In genomic region chr2:96970248-96970875, GRCh38 we compare ENCODE assay signal across 12 cellular contexts. TPM values are rescaled to one million over a fixed set of nuclear protein-coding genes. Genes with fewer than 3 reads are reported as not detected.
DNase-seq lines count a peak whose midpoint lies in the region; ATAC-seq and TF ChIP-seq lines count a peak whose summit lies in the region.
"Had no signal": no experiment of that assay in that cellular context is flagged by ENCODE, and none has a peak within 500 bp of the region (broad histone marks: within the 10 kb centered on the region; RNA-seq: fewer than 3 reads in every experiment).

No MANE protein-coding gene starts in this region.

- peak; percentile 15 to 37 for ATAC-seq in right cardiac atrium
- ATAC-seq in upper lobe of right lung, result peak; percentile 80
- no peak for ATAC-seq in GM18505 (IDR thresholded peaks at IDR 0.05; ENCODE audit: unreplicated experiment)
- ATAC-seq: activated T-cell treated with anti-CD3 and anti-CD28 coated beads, Interleukin-2, amount 50 U/mL, for 4 hours had no signal

- H3K27me3 ChIP-seq in right cardiac atrium (ENCODE audit: control insufficient read depth, insufficient read depth) (no peaks in the 10 kb centered on the region), left ventricle myocardium inferior (ENCODE audit: low read depth) (peaks cover 32% of the 10 kb centered on the region), layer of hippocampus (ENCODE audit: control insufficient read depth, insufficient read depth, low read length) (no peaks in the 10 kb centered on the region), upper lobe of right lung (no peaks in the 10 kb centered on the region)

- no peak overlapping the region for H3K4me3 Mint-ChIP-seq in immature natural killer cell
- H3K4me3 Mint-ChIP-seq: activated T-cell treated with anti-CD3 and anti-CD28 coated beads, Interleukin-2, amount 50 U/mL, for 4 hours had no signal

- intact Hi-C loops in right cardiac atrium (cut with DNase I), result no loop called here
- intact Hi-C loops in left ventricle myocardium inferior (cut with micrococcal nuclease), result no loop called here
- intact Hi-C loops in upper lobe of right lung (cut with DNase I), result no loop called here

- 37% methylated on average over 11 of the region's 11 CpGs for WGBS in right cardiac atrium

- H3K4me3 ChIP-seq in right cardiac atrium (ENCODE audit: low read length) (no peak overlapping the region), left ventricle myocardium inferior (no peak overlapping the region), upper lobe of right lung (no peak overlapping the region)
- H3K4me3 ChIP-seq: GM23248, smooth muscle cell had no signal

- no peak for TF ChIP-seq POLR2A in GM18505 (IDR thresholded peaks at IDR 0.05; ENCODE audit: borderline replicate concordance, extremely low read depth, insufficient read depth, insufficient read length)

- no peaks in the 10 kb centered on the region for H3K36me3 Mint-ChIP-seq in immature natural killer cell

- H3K27ac Mint-ChIP-seq in immature natural killer cell, result peak overlapping the region in 1 of 6 donors; percentile 58

- no peaks in the 10 kb centered on the region for H3K9me3 ChIP-seq in right cardiac atrium (ENCODE audit: control insufficient read depth, low read length)
- no peaks in the 10 kb centered on the region for H3K9me3 ChIP-seq in left ventricle myocardium inferior (replicated peaks)
- H3K9me3 ChIP-seq in upper lobe of right lung, result no peaks in the 10 kb centered on the region

- no peaks in the 10 kb centered on the region for H3K4me1 Mint-ChIP-seq in immature natural killer cell

- peaks cover 0 to 12% (median 3%) of the 10 kb centered on the region in 3 donors for H3K27me3 Mint-ChIP-seq in immature natural killer cell (ENCODE audit: low read depth in 3 of 3)

- TF ChIP-seq CTCF in left ventricle myocardium inferior (IDR thresholded peaks at IDR 0.05; ENCODE audit: borderline replicate concordance) (no peak), upper lobe of right lung (IDR thresholded peaks at IDR 0.05) (no peak)

- no peak overlapping the region for H3K27ac ChIP-seq in right cardiac atrium (ENCODE audit: low read length)
- no peak overlapping the region for H3K27ac ChIP-seq in left ventricle myocardium inferior (replicated peaks)
- H3K27ac ChIP-seq in layer of hippocampus (ENCODE audit: low read depth, low read length), result peak overlapping the region; percentile 63
- H3K27ac ChIP-seq in upper lobe of right lung, result peak overlapping the region; percentile 70
- H3K27ac ChIP-seq: GM23248 had no signal

- H3K36me3 ChIP-seq in left ventricle myocardium inferior (no peaks in the 10 kb centered on the region), upper lobe of right lung (no peaks in the 10 kb centered on the region)

- DNase-seq in right cardiac atrium, result no peak
- no peak for DNase-seq in left ventricle myocardium inferior
- DNase-seq in SW480 (ENCODE audit: low spot score), result peak; percentile 84
- DNase-seq in upper lobe of right lung, result peak; percentile 84
- no peak for DNase-seq in immature natural killer cell
- DNase-seq in effector CD4-positive, alpha-beta T cell, result no peak
- DNase-seq: activated T-cell treated with anti-CD3 and anti-CD28 coated beads, Interleukin-2, amount 50 U/mL, for 4 hours; GM23248; NCI-H1930 had no signal

- no peaks in the 10 kb centered on the region for H3K9me3 Mint-ChIP-seq in immature natural killer cell
- H3K9me3 Mint-ChIP-seq: activated T-cell treated with anti-CD3 and anti-CD28 coated beads, Interleukin-2, amount 50 U/mL, for 4 hours had no signal

- H3K4me1 ChIP-seq in right cardiac atrium (ENCODE audit: control insufficient read depth, insufficient read depth, low read length) (no peaks in the 10 kb centered on the region), left ventricle myocardium inferior (no peaks in the 10 kb centered on the region), upper lobe of right lung (peaks cover 5% of the 10 kb centered on the region)

RNA-seq across cellular contexts. Expression of gene FAM178B, which starts 16.0 kb away (rescaled TPM):
- total RNA-seq in right cardiac atrium (under 1 TPM in 2 of 4 donors, not detected in 2; 0.49 to 0.85 TPM), left ventricle myocardium inferior (0.82 TPM), upper lobe of right lung (0.67 TPM)
- polyA plus RNA-seq in right cardiac atrium (0.86 TPM), immature natural killer cell (1 to 10 TPM in 1 of 3 donors, under 1 TPM in 2; 0.42 to 1.5 (median 0.99) TPM)
- total RNA-seq: GM23248 had no signal

Comparison
In these comparisons a context has a peak if more than half of its experiments do, and no peak if none do; other contexts are left out.
1. DNase-seq: peak in SW480 (single experiment) and upper lobe of right lung (single experiment); none in right cardiac atrium (0 of 3), left ventricle myocardium inferior (single experiment), immature natural killer cell (0 of 3) and effector CD4-positive, alpha-beta T cell (single experiment).
2. H3K27ac ChIP-seq: peak in layer of hippocampus (single experiment) and upper lobe of right lung (single experiment); none in right cardiac atrium (single experiment) and left ventricle myocardium inferior (single experiment).